18 cellular contexts compared by ENCODE assay signal in genomic region chr16:4038448-4038847, GRCh38.
"Had no signal": no experiment of that assay in that cellular context is flagged by ENCODE, and none has a peak within 500 bp of the region (broad histone marks: within the 10 kb centered on the region; RNA-seq: fewer than 3 reads in every experiment).

No MANE protein-coding gene starts in this region.

- H3K27ac ChIP-seq: heart left ventricle, neutrophil, stomach, thoracic aorta had no signal

- H3K27me3 ChIP-seq: heart left ventricle, neutrophil, stomach had no signal

- FAIRE-seq: endometrium, frontal cortex, small intestine, urothelium cell line had no signal

- DNase-seq: effector memory CD4-positive, alpha-beta T cell; heart left ventricle; hippocampal formation; left colon; mucosa of descending colon; naive thymus-derived CD8-positive, alpha-beta T cell; small intestine; stimulated activated CD4-positive, alpha-beta T cell treated with anti-CD3 and anti-CD28 coated beads, Interleukin-12 subunit alpha, Interleukin-12 subunit beta, amount 100 ng/mL, for 4 hours; stimulated activated naive CD4-positive, alpha-beta T cell; stomach; substantia nigra; trophoblast cell had no signal

- H3K27me3 Mint-ChIP-seq: naive thymus-derived CD8-positive, alpha-beta T cell had no signal

- H3K4me3 ChIP-seq: heart left ventricle, mucosa of descending colon, stomach, thoracic aorta had no signal

- H3K36me3 ChIP-seq: heart left ventricle, neutrophil, thoracic aorta had no signal

- H3K9me3 Mint-ChIP-seq: naive thymus-derived CD8-positive, alpha-beta T cell had no signal

- ATAC-seq: esophagus mucosa; heart left ventricle; left colon; mucosa of descending colon; naive thymus-derived CD8-positive, alpha-beta T cell had no signal

- H3K4me3 Mint-ChIP-seq: naive thymus-derived CD8-positive, alpha-beta T cell had no signal

- H3K9me3 ChIP-seq: heart left ventricle, mucosa of descending colon, neutrophil, stomach, thoracic aorta had no signal
